ENCODE assay signal across 6 cellular contexts in the genomic region with DNA sequence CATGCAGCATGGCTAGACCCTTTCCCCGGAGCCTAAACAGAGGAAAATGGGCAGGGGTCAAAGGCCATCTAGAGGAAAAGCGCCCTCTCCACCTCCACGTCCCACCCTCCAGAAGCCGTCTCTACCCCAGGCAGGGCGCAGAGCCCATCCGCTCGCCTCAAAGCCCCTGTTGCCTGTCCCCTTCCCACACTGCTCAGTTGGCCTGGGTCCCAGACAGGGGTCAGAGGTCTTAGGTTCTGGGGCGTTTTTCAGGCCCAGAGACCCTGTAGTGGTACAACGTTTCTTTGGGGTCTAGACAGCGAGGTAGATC. TPM values are rescaled to one million over a fixed set of nuclear protein-coding genes. Genes with fewer than 3 reads are reported as not detected.
DNase-seq lines count a peak whose midpoint lies in the region; ATAC-seq and TF ChIP-seq lines count a peak whose summit lies in the region.

No MANE protein-coding gene starts in this region.

- peak overlapping the region; percentile 92 to 98 (median 96) for H3K27ac ChIP-seq in esophagus squamous epithelium

- DNase-seq in esophagus squamous epithelium (lab: John Stamatoyannopoulos, UW) (no peak), NCI-H510A (lab: John Stamatoyannopoulos, UW) (no peak), COLO668 (lab: John Stamatoyannopoulos, UW; ENCODE audit: unreplicated experiment) (no peak)
- no peak for DNase-seq in stimulated activated effector memory CD8-positive, alpha-beta T cell treated with anti-CD3 and anti-CD28 coated beads, Interleukin-12 subunit alpha, Interleukin-12 subunit beta, amount 100 ng/mL, for 72 hours (ENCODE audit: low spot score in 2 of 2)

- WGBS in esophagus squamous epithelium, 2 donors = 0 to 2% methylated on average over 6 of the region's 10 CpGs

- H3K27me3 ChIP-seq in Loucy (ENCODE audit: insufficient read depth, low read length, poor library complexity, severe bottlenecking) = no peaks in the 10 kb centered on the region
- H3K27me3 ChIP-seq in esophagus squamous epithelium = no peaks in the 10 kb centered on the region

- H2AFZ ChIP-seq in Loucy (ENCODE audit: low read length) = peak overlapping the region; percentile 77

- H3K36me3 ChIP-seq in Loucy (ENCODE audit: insufficient read depth, low read length) (no peaks in the 10 kb centered on the region), esophagus squamous epithelium (peaks cover 0 to 9% (median 0%) of the 10 kb centered on the region in 3 donors)

- peak overlapping the region; percentile 93 for H3K4me2 ChIP-seq in Loucy (ENCODE audit: low read depth, low read length, poor library complexity, severe bottlenecking)

- no peaks in the 10 kb centered on the region for H3K9me3 Mint-ChIP-seq in stimulated activated effector memory CD8-positive, alpha-beta T cell treated with anti-CD3 and anti-CD28 coated beads, Interleukin-12 subunit alpha, Interleukin-12 subunit beta, amount 100 ng/mL, for 72 hours

- H3K4me3 ChIP-seq in Loucy (ENCODE audit: low read length, poor library complexity, severe bottlenecking) = peak overlapping the region; percentile 90
- H3K4me3 ChIP-seq in esophagus squamous epithelium = peak overlapping the region; percentile 41 to 80 (median 64)

- H3K9me2 ChIP-seq in Loucy (replicated peaks; ENCODE audit: low read depth, low read length) = no peaks in the 10 kb centered on the region

- H3K4me1 ChIP-seq in Loucy (ENCODE audit: insufficient read depth, low read length, poor library complexity, severe bottlenecking) (peaks cover 13% of the 10 kb centered on the region), esophagus squamous epithelium (peaks cover 6 to 21% (median 9%) of the 10 kb centered on the region in 3 donors)

- ATAC-seq in GM21515 (IDR thresholded peaks at IDR 0.05; ENCODE audit: unreplicated experiment) = peak; percentile 16
- peak; percentile 29 for ATAC-seq in stimulated activated effector memory CD8-positive, alpha-beta T cell treated with anti-CD3 and anti-CD28 coated beads, Interleukin-12 subunit alpha, Interleukin-12 subunit beta, amount 100 ng/mL, for 72 hours

- H3K9ac ChIP-seq in Loucy (ENCODE audit: low read depth, low read length, poor library complexity, severe bottlenecking) = peak overlapping the region; percentile 99

- TF ChIP-seq CTCF in Loucy (conservative IDR thresholded peaks at IDR 0.05; ENCODE audit: low read length) (no peak), esophagus squamous epithelium (IDR thresholded peaks at IDR 0.05) (no peak)

- H3F3A ChIP-seq in Loucy (ENCODE audit: low read depth) = no peaks in the 10 kb centered on the region

- intact Hi-C loops in esophagus squamous epithelium (cut with DNase I) = no loop called here

- peak overlapping the region; percentile 89 for H3K4me3 Mint-ChIP-seq in stimulated activated effector memory CD8-positive, alpha-beta T cell treated with anti-CD3 and anti-CD28 coated beads, Interleukin-12 subunit alpha, Interleukin-12 subunit beta, amount 100 ng/mL, for 72 hours

- no peaks in the 10 kb centered on the region for H4K20me1 ChIP-seq in Loucy (ENCODE audit: insufficient read depth, low read length, poor library complexity, severe bottlenecking)

- TF ChIP-seq POLR2A in esophagus squamous epithelium (IDR thresholded peaks at IDR 0.05) = no peak

- peaks cover 31% of the 10 kb centered on the region for H3K36me3 Mint-ChIP-seq in stimulated activated effector memory CD8-positive, alpha-beta T cell treated with anti-CD3 and anti-CD28 coated beads, Interleukin-12 subunit alpha, Interleukin-12 subunit beta, amount 100 ng/mL, for 72 hours

- H3K79me2 ChIP-seq in Loucy (ENCODE audit: insufficient read depth, low read length) = peaks cover 4% of the 10 kb centered on the region; the same call in 1 of the 2 replicates

- H3K9me3 ChIP-seq in Loucy (ENCODE audit: insufficient read depth, low read depth, low read length) (no peaks in the 10 kb centered on the region), esophagus squamous epithelium (no peaks in the 10 kb centered on the region)

- peaks cover 25% of the 10 kb centered on the region for H3K4me1 Mint-ChIP-seq in stimulated activated effector memory CD8-positive, alpha-beta T cell treated with anti-CD3 and anti-CD28 coated beads, Interleukin-12 subunit alpha, Interleukin-12 subunit beta, amount 100 ng/mL, for 72 hours

- peak overlapping the region; percentile 94 for H3K27ac Mint-ChIP-seq in stimulated activated effector memory CD8-positive, alpha-beta T cell treated with anti-CD3 and anti-CD28 coated beads, Interleukin-12 subunit alpha, Interleukin-12 subunit beta, amount 100 ng/mL, for 72 hours

RNA-seq across cellular contexts. Expression of a gene that starts 0.3 kb away (rescaled TPM):
- total RNA-seq in esophagus squamous epithelium = 1 to 10 TPM; 3.2 to 9.3 (median 6.2) TPM

RNA-seq across cellular contexts. Expression of a gene that starts 0.7 kb away (rescaled TPM):
- not detected for total RNA-seq in esophagus squamous epithelium

RNA-seq across cellular contexts. Expression of a gene that starts 27.9 kb away (rescaled TPM):
- 10 to 100 TPM; 63.5 to 87.4 (median 70.2) TPM for total RNA-seq in esophagus squamous epithelium

RNA-seq across cellular contexts. Expression of a gene that starts 30.0 kb away (rescaled TPM):
- total RNA-seq in esophagus squamous epithelium = under 1 TPM; 0.09 to 0.47 (median 0.15) TPM

RNA-seq across cellular contexts. Expression of a gene that starts 38.1 kb away (rescaled TPM):
- 10 to 100 TPM in 1 of 4 donors, 1 to 10 TPM in 3; 2.0 to 23.7 (median 6.0) TPM for total RNA-seq in esophagus squamous epithelium
